ENCODE assay signal across 21 cellular contexts in the genomic region with DNA sequence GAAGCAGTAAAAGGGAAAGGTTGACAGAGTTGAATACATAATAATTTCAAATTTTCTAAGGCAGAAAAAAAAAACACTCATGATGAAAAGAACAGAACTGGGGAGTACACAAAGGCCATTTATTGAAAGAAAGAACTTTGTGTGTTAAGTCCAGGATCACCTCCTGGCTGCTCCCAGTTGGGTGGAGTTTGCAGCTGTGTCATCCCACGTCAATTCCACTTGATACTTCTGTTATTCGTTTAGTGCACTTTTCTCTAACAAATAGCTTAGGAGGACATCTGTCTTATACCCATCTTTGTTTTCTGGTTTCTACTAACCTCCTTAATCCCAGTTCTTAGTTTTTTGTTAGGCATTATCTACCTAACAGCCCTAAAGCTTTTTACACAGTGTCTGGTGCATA. TPM values are rescaled to one million over a fixed set of nuclear protein-coding genes. Genes with fewer than 3 reads are reported as not detected.
A peak's percentile ranks its signal among the peaks of the same experiment; 100 is the strongest.
DNase-seq lines count a peak whose midpoint lies in the region; ATAC-seq and TF ChIP-seq lines count a peak whose summit lies in the region.
"Had no signal": no experiment of that assay in that cellular context is flagged by ENCODE, and none has a peak within 500 bp of the region (broad histone marks: within the 10 kb centered on the region; RNA-seq: fewer than 3 reads in every experiment).

No MANE protein-coding gene starts in this region.

- DNase-seq in heart right ventricle: no peak
- no peak for DNase-seq in right atrium auricular region (ENCODE audit: low spot score)
- no peak for DNase-seq in neural crest cell (ENCODE audit: low read depth, low spot score)
- peak in 1 of 2 donors; percentile 21 for DNase-seq in uterus
- no peak for DNase-seq in NCI-H1930 (lab: John Stamatoyannopoulos, UW)
- DNase-seq in stimulated activated CD4-positive, alpha-beta T cell treated with anti-CD3 and anti-CD28 coated beads, Interleukin-1b, Interleukin-23, amount 100 ng/mL, for 48 hours: no peak
- DNase-seq: activated B cell treated with CpG ODN at 0.5 μM for 24 hours; activated CD8-positive, alpha-beta T cell treated with anti-CD3 and anti-CD28 coated beads, Interleukin-2, amount 10 ng/mL, durations not matched to agents 7 days and 5 days; activated T-cell treated with anti-CD3 and anti-CD28 coated beads, Interleukin-2, amount 50 U/mL, for 48 hours; colonic mucosa; HCEC 1CT; left lung; NCI-H748 treated with DMSO at 0.1 percent for 48 hours; PC-9 had no signal

- no peak overlapping the region for H3K4me3 ChIP-seq in heart right ventricle
- no peak overlapping the region for H3K4me3 ChIP-seq in right atrium auricular region
- H3K4me3 ChIP-seq in gastroesophageal sphincter: no peak overlapping the region
- H3K4me3 ChIP-seq in uterus: no peak overlapping the region
- H3K4me3 ChIP-seq: BLaER1 treated with 17β-estradiol and CSF1 and Interleukin-3, amounts not matched to agents 10 nM and 100 nM; colonic mucosa; GM12878; left lung; PC-9; SJSA1 had no signal

- H3K36me3 ChIP-seq in heart right ventricle: peaks cover 0 to 75% (median 5%) of the 10 kb centered on the region in 9 donors
- peaks cover 5% of the 10 kb centered on the region for H3K36me3 ChIP-seq in right atrium auricular region
- H3K36me3 ChIP-seq in gastroesophageal sphincter: peaks cover 0 to 50% of the 10 kb centered on the region in 2 donors
- H3K36me3 ChIP-seq in uterus: no peaks in the 10 kb centered on the region
- H3K36me3 ChIP-seq: colonic mucosa, SJSA1 had no signal

- ATAC-seq in heart right ventricle: peak in 6 of 8 donors; percentile 15 to 59 (median 40)
- ATAC-seq in gastroesophageal sphincter: peak; percentile 39
- ATAC-seq in GM19395 (IDR thresholded peaks at IDR 0.05; ENCODE audit: unreplicated experiment): no peak
- ATAC-seq: activated CD8-positive, alpha-beta T cell treated with anti-CD3 and anti-CD28 coated beads, Interleukin-2, amount 10 ng/mL, durations not matched to agents 7 days and 5 days; GM12878 had no signal

- intact Hi-C loops in heart right ventricle (cut with DNase I): loop anchor here in 2 of 10 donors (5.0 kb wide), 1 partner anchor 41 kb away; no protein-coding TSS in a partner anchor
- intact Hi-C loops in uterus (cut with DNase I; ENCODE audit: low total_unique reads): no loop called here

- H3K4me3 Mint-ChIP-seq in neural crest cell: no peak overlapping the region
- H3K4me3 Mint-ChIP-seq: activated B cell treated with CpG ODN at 0.5 μM for 24 hours; activated CD8-positive, alpha-beta T cell treated with anti-CD3 and anti-CD28 coated beads, Interleukin-2, amount 10 ng/mL, durations not matched to agents 7 days and 5 days; activated naive CD4-positive, alpha-beta T cell treated with anti-CD3 and anti-CD28 coated beads, Interleukin-2, amount 50 U/mL, for 24 hours; T-helper 1 cell treated with Interleukin-12 subunit alpha and Interleukin-12 subunit beta and Interleukin-4 antibody, amounts not matched to agents 30 μg/mL and 1 μg/mL, for 36 hours had no signal

- TF ChIP-seq CTCF in heart right ventricle (IDR thresholded peaks at IDR 0.05) (no peak), right atrium auricular region (IDR thresholded peaks at IDR 0.05) (no peak), gastroesophageal sphincter (IDR thresholded peaks at IDR 0.05) (no peak), neural crest cell (conservative IDR thresholded peaks at IDR 0.05) (no peak), uterus (IDR thresholded peaks at IDR 0.05) (no peak)

- H3K27ac ChIP-seq in heart right ventricle (peak overlapping the region in 7 of 10 donors; percentile 29 to 77 (median 64)), right atrium auricular region (peak overlapping the region in 1 of 2 donors; percentile 22), gastroesophageal sphincter (peak overlapping the region; percentile 60 to 66 (median 62)), uterus (peak overlapping the region; percentile 11 to 56)
- H3K27ac ChIP-seq: BLaER1 treated with 17β-estradiol and CSF1 and Interleukin-3, amounts not matched to agents 10 nM and 100 nM; colonic mucosa; left lung; PC-9; SJSA1 had no signal

- TF ChIP-seq EP300 in gastroesophageal sphincter (IDR thresholded peaks at IDR 0.05): no peak

- H3K9me3 ChIP-seq in heart right ventricle: no peaks in the 10 kb centered on the region
- no peaks in the 10 kb centered on the region for H3K9me3 ChIP-seq in right atrium auricular region
- H3K9me3 ChIP-seq in gastroesophageal sphincter: no peaks in the 10 kb centered on the region
- H3K9me3 ChIP-seq in uterus: no peaks in the 10 kb centered on the region
- H3K9me3 ChIP-seq: BLaER1 treated with 17β-estradiol and CSF1 and Interleukin-3, amounts not matched to agents 10 nM and 100 nM; colonic mucosa; left lung; SJSA1 had no signal

- no peaks in the 10 kb centered on the region for H3K27me3 Mint-ChIP-seq in neural crest cell (ENCODE audit: low read depth)
- H3K27me3 Mint-ChIP-seq: activated B cell treated with CpG ODN at 0.5 μM for 24 hours; activated naive CD4-positive, alpha-beta T cell treated with anti-CD3 and anti-CD28 coated beads, Interleukin-2, amount 50 U/mL, for 24 hours had no signal

- 38 to 45% methylated on average over 2 of the region's 2 CpGs for WGBS in heart right ventricle, 2 donors
- 17 to 25% methylated on average over 2 of the region's 2 CpGs for WGBS in gastroesophageal sphincter (ENCODE audit: low coverage in 1 of 2), 2 donors

- TF ChIP-seq POLR2A in gastroesophageal sphincter (IDR thresholded peaks at IDR 0.05) (no peak), uterus (IDR thresholded peaks at IDR 0.05) (no peak)

- H3K27ac Mint-ChIP-seq in neural crest cell (ENCODE audit: unreplicated experiment): peak overlapping the region; percentile 90
- H3K27ac Mint-ChIP-seq: activated B cell treated with CpG ODN at 0.5 μM for 24 hours; activated CD8-positive, alpha-beta T cell treated with anti-CD3 and anti-CD28 coated beads, Interleukin-2, amount 10 ng/mL, durations not matched to agents 7 days and 5 days; activated naive CD4-positive, alpha-beta T cell treated with anti-CD3 and anti-CD28 coated beads, Interleukin-2, amount 50 U/mL, for 24 hours; T-helper 1 cell treated with Interleukin-12 subunit alpha and Interleukin-12 subunit beta and Interleukin-4 antibody, amounts not matched to agents 30 μg/mL and 1 μg/mL, for 36 hours had no signal

- H3K4me1 ChIP-seq in heart right ventricle (peaks cover 0 to 30% (median 4%) of the 10 kb centered on the region in 9 donors), right atrium auricular region (peaks cover 0 to 6% of the 10 kb centered on the region in 2 donors), gastroesophageal sphincter (peaks cover 0 to 18% (median 3%) of the 10 kb centered on the region in 3 donors), uterus (no peaks in the 10 kb centered on the region)
- H3K4me1 ChIP-seq: BLaER1 treated with 17β-estradiol and CSF1 and Interleukin-3, amounts not matched to agents 10 nM and 100 nM; colonic mucosa; left lung; SJSA1 had no signal

- peaks cover 9% of the 10 kb centered on the region for H3K36me3 Mint-ChIP-seq in neural crest cell (ENCODE audit: low read depth)

- H3K9me3 Mint-ChIP-seq in neural crest cell: peaks cover 3% of the 10 kb centered on the region
- H3K9me3 Mint-ChIP-seq: activated B cell treated with CpG ODN at 0.5 μM for 24 hours; activated naive CD4-positive, alpha-beta T cell treated with anti-CD3 and anti-CD28 coated beads, Interleukin-2, amount 50 U/mL, for 24 hours had no signal

- peaks cover 24% of the 10 kb centered on the region for H3K4me1 Mint-ChIP-seq in neural crest cell
- H3K4me1 Mint-ChIP-seq: activated naive CD4-positive, alpha-beta T cell treated with anti-CD3 and anti-CD28 coated beads, Interleukin-2, amount 50 U/mL, for 24 hours had no signal

- H3K27me3 ChIP-seq in heart right ventricle (no peaks in the 10 kb centered on the region), right atrium auricular region (no peaks in the 10 kb centered on the region), gastroesophageal sphincter (no peaks in the 10 kb centered on the region), uterus (no peaks in the 10 kb centered on the region)
- H3K27me3 ChIP-seq: BLaER1 treated with 17β-estradiol and CSF1 and Interleukin-3, amounts not matched to agents 10 nM and 100 nM; colonic mucosa; left lung; SJSA1 had no signal

RNA-seq across cellular contexts. Expression of a gene that starts 44.7 kb away (rescaled TPM):
- total RNA-seq in heart right ventricle (1 to 10 TPM in 1 of 10 donors, under 1 TPM in 5, not detected in 4; 0.25 to 2.2 (median 0.50) TPM), right atrium auricular region (under 1 TPM in 1 of 2 donors, not detected in 1; 0.63 TPM), gastroesophageal sphincter (1 to 10 TPM in 1 of 4 donors, under 1 TPM in 1, not detected in 2; 0.54 to 2.2 TPM), neural crest cell (33.3 and 34.8 TPM in 2 replicates), uterus (1 to 10 TPM in 1 of 4 donors, not detected in 3; 7.2 TPM)
- under 1 TPM in 1 of 2 donors, not detected in 1; 0.04 TPM for polyA plus RNA-seq in heart right ventricle
